Comparison of ENCODE assay signal across 8 cellular contexts in genomic region chr6:29964904-29965872, GRCh38.
DNase-seq lines count a peak whose midpoint lies in the region; ATAC-seq and TF ChIP-seq lines count a peak whose summit lies in the region.

No MANE protein-coding gene starts in this region.

- H3K9me3 ChIP-seq in HUES48 (ENCODE audit: control insufficient read depth, insufficient read depth, low read length) (no peaks in the 10 kb centered on the region), OCI-LY3 (ENCODE audit: insufficient read depth, low read length) (no peaks in the 10 kb centered on the region), mucosa of rectum (ENCODE audit: control insufficient read depth in 2 of 2, low read length in 2 of 2) (no peaks in the 10 kb centered on the region)

- no peak overlapping the region for H2AFZ ChIP-seq in OCI-LY3 (ENCODE audit: low read depth, low read length)

- peak; percentile 98 for ATAC-seq in GM21390 (IDR thresholded peaks at IDR 0.05; ENCODE audit: unreplicated experiment)

- peak overlapping the region; percentile 98 for H3K27ac ChIP-seq in HUES48 (ENCODE audit: low read depth, low read length)
- H3K27ac ChIP-seq in OCI-LY3 (ENCODE audit: low read length), result peak overlapping the region; percentile 96
- peak overlapping the region; percentile 88 for H3K27ac ChIP-seq in epithelial cell of prostate
- peak overlapping the region; percentile 80 to 89 for H3K27ac ChIP-seq in mucosa of rectum (ENCODE audit: low read depth in 2 of 2, low read length in 2 of 2)

- TF ChIP-seq CTCF in OCI-LY3 (IDR thresholded peaks at IDR 0.05; ENCODE audit: low read depth, low read length), result no peak

- H3K4me2 ChIP-seq in OCI-LY3 (ENCODE audit: low read length), result peak overlapping the region; percentile 98

- H3K36me3 ChIP-seq in HUES48 (ENCODE audit: control insufficient read depth, insufficient read depth, low read length) (no peaks in the 10 kb centered on the region), OCI-LY3 (replicated peaks; ENCODE audit: low read depth, low read length) (no peaks in the 10 kb centered on the region), mucosa of rectum (ENCODE audit: control insufficient read depth in 2 of 2, insufficient read depth in 2 of 2, low read length in 2 of 2) (no peaks in the 10 kb centered on the region)

- H3K9ac ChIP-seq in HUES48 (ENCODE audit: low read depth, low read length) (peak overlapping the region; percentile 54), OCI-LY3 (ENCODE audit: low read length) (peak overlapping the region; percentile 92), mucosa of rectum (ENCODE audit: low read depth in 1 of 2, low read length in 2 of 2) (peak overlapping the region; percentile 54 to 61)

- H3K79me2 ChIP-seq in OCI-LY3 (ENCODE audit: low read length), result no peaks in the 10 kb centered on the region

- DNase-seq in COR-L47 (lab: John Stamatoyannopoulos, UW) (peak; percentile 80), activated T-cell treated with anti-CD3 and anti-CD28 coated beads for 4 hours (peak; percentile 55), epithelial cell of prostate (ENCODE audit: low read depth, low spot score) (peak; percentile 55)
- peak; percentile 63 to 74 for DNase-seq in stimulated activated CD8-positive, alpha-beta memory T cell treated with anti-CD3 and anti-CD28 coated beads, Interleukin-7, amount 100 ng/mL, for 4 hours (ENCODE audit: low read depth in 2 of 2)

- H3K27me3 ChIP-seq in HUES48 (ENCODE audit: control insufficient read depth, insufficient read depth, low read length) (no peaks in the 10 kb centered on the region), OCI-LY3 (ENCODE audit: low read depth, low read length) (no peaks in the 10 kb centered on the region), mucosa of rectum (ENCODE audit: control insufficient read depth in 2 of 2, insufficient read depth in 2 of 2, low read length in 2 of 2) (no peaks in the 10 kb centered on the region)

- H3K4me1 ChIP-seq in HUES48 (ENCODE audit: control insufficient read depth, insufficient read depth, low read length), result peaks cover 38% of the 10 kb centered on the region
- H3K4me1 ChIP-seq in OCI-LY3 (ENCODE audit: low read length), result peaks cover 39% of the 10 kb centered on the region
- peaks cover 32 to 35% of the 10 kb centered on the region in 2 donors for H3K4me1 ChIP-seq in mucosa of rectum (ENCODE audit: control insufficient read depth in 2 of 2, insufficient read depth in 2 of 2, low read length in 2 of 2)

- no peaks in the 10 kb centered on the region for H4K20me1 ChIP-seq in OCI-LY3 (ENCODE audit: insufficient read depth, low read length)

- H3K4me3 ChIP-seq in HUES48 (ENCODE audit: low read depth, low read length) (peak overlapping the region; percentile 52), OCI-LY3 (ENCODE audit: low read length) (peak overlapping the region; percentile 73), mucosa of rectum (ENCODE audit: low read length in 2 of 2) (peak overlapping the region; percentile 59 to 75)

Comparison
In these comparisons a context has a peak if more than half of its experiments do, and no peak if none do; other contexts are left out.
1. Peak in every context shown above with its lines: DNase-seq, ATAC-seq, H3K4me3 ChIP-seq and H3K27ac ChIP-seq.